Comparison of ENCODE assay signal across 23 cellular contexts in genomic region chr2:240646900-240647502, GRCh38. TPM values are rescaled to one million over a fixed set of nuclear protein-coding genes. Genes with fewer than 3 reads are reported as not detected.
"Had no signal": no experiment of that assay in that cellular context is flagged by ENCODE, and none has a peak within 500 bp of the region (broad histone marks: within the 10 kb centered on the region; RNA-seq: fewer than 3 reads in every experiment).

No MANE protein-coding gene starts in this region.

- H3K36me3 Mint-ChIP-seq: activated naive CD8-positive, alpha-beta T cell treated with anti-CD3 and anti-CD28 coated beads, Interleukin-2, amount 10 ng/mL, durations not matched to agents 7 days and 5 days; memory B cell; stimulated activated memory B cell treated with anti-CD40 and anti-IgM and Interleukin-4, amounts not matched to agents 10 μg/mL and 1 μg/mL and 100 μg/mL, for 72 hours had no signal

- H3K4me1 ChIP-seq: foreskin keratinocyte, left lung, testis, upper lobe of left lung had no signal

- H3K27me3 ChIP-seq: cardiac muscle cell, testis, upper lobe of left lung had no signal

- H3K27ac ChIP-seq: cardiac muscle cell, foreskin keratinocyte, left lung, testis, upper lobe of left lung, VCaP had no signal

- H3K9me3 Mint-ChIP-seq: memory B cell; stimulated activated memory B cell treated with anti-CD40 and anti-IgM and Interleukin-4, amounts not matched to agents 10 μg/mL and 1 μg/mL and 100 μg/mL, for 72 hours had no signal

- H3K4me3 Mint-ChIP-seq: activated naive CD8-positive, alpha-beta T cell treated with anti-CD3 and anti-CD28 coated beads, Interleukin-2, amount 10 ng/mL, durations not matched to agents 7 days and 5 days; memory B cell; stimulated activated memory B cell treated with anti-CD40 and anti-IgM and Interleukin-4, amounts not matched to agents 10 μg/mL and 1 μg/mL and 100 μg/mL, for 72 hours had no signal

- ATAC-seq: foreskin keratinocyte; left lung; sciatic nerve; stimulated activated memory B cell treated with anti-CD40 and anti-IgM and Interleukin-4, amounts not matched to agents 10 μg/mL and 1 μg/mL and 100 μg/mL, for 72 hours had no signal

- H3K36me3 ChIP-seq: cardiac muscle cell, left lung, upper lobe of left lung had no signal

- H3K27ac Mint-ChIP-seq: activated naive CD8-positive, alpha-beta T cell treated with anti-CD3 and anti-CD28 coated beads, Interleukin-2, amount 10 ng/mL, durations not matched to agents 7 days and 5 days; memory B cell; stimulated activated memory B cell treated with anti-CD40 and anti-IgM and Interleukin-4, amounts not matched to agents 10 μg/mL and 1 μg/mL and 100 μg/mL, for 72 hours had no signal

- DNase-seq: activated CD4-positive, alpha-beta T cell treated with anti-CD3 and anti-CD28 coated beads for 1 hour; activated naive CD4-positive, alpha-beta T cell; amygdala; foreskin keratinocyte; glutamatergic neuron; stimulated activated CD4-positive, alpha-beta T cell treated with anti-CD3 and anti-CD28 coated beads, Interleukin-4, amount 100 ng/mL, for 24 hours; testis had no signal

- H3K4me3 ChIP-seq: cardiac muscle cell, left lung, testis, upper lobe of left lung had no signal

RNA-seq across cellular contexts. Expression of gene GPR35, which starts 21.7 kb away (rescaled TPM):
- total RNA-seq: epithelial cell of proximal tubule had no signal
- polyA plus RNA-seq: fibroblast of lung had no signal

RNA-seq across cellular contexts. Expression of gene AQP12B, which starts 35.7 kb away (rescaled TPM):
- total RNA-seq: activated naive CD8-positive, alpha-beta T cell treated with anti-CD3 and anti-CD28 coated beads, Interleukin-2, amount 10 ng/mL, durations not matched to agents 7 days and 5 days; cardiac muscle cell; dermis microvascular lymphatic vessel endothelial cell; epithelial cell of proximal tubule; fibroblast of lung; foreskin keratinocyte; kidney epithelial cell; left lung; mononuclear cell; omental fat pad; pulmonary artery endothelial cell; sciatic nerve; testis; upper lobe of left lung had no signal
- polyA plus RNA-seq: cardiac muscle cell, fibroblast of lung, foreskin keratinocyte, neural cell had no signal

RNA-seq across cellular contexts. Expression of gene AQP12A, which starts 44.7 kb away (rescaled TPM):
- total RNA-seq: activated naive CD8-positive, alpha-beta T cell treated with anti-CD3 and anti-CD28 coated beads, Interleukin-2, amount 10 ng/mL, durations not matched to agents 7 days and 5 days; cardiac muscle cell; dermis microvascular lymphatic vessel endothelial cell; epithelial cell of proximal tubule; fibroblast of lung; foreskin keratinocyte; kidney epithelial cell; left lung; mononuclear cell; omental fat pad; pulmonary artery endothelial cell; sciatic nerve; testis; upper lobe of left lung had no signal
- polyA plus RNA-seq: cardiac muscle cell, fibroblast of lung, foreskin keratinocyte, neural cell had no signal
